ENCODE assay signal across 16 cellular contexts in the genomic region with DNA sequence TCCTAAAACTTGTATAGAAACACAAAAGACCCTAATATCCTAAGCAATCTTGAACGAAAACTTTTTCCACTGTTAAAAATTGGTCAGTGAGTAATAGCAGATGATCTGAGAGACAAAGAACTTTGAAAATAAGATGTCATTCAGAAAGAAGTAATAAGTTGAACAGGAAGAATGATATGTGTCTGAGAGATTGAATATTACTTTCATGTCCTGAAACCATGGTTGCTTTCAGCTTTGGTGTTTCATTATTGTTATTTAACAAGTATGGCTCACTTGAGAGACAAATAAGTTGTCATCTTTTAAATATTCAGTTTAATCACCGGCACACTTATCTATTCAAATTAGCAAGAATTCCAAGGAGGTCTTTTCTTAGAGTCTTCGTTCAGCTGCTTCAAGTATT. TPM values are rescaled to one million over a fixed set of nuclear protein-coding genes. Genes with fewer than 3 reads are reported as not detected.
A peak's percentile ranks its signal among the peaks of the same experiment; 100 is the strongest.
DNase-seq lines count a peak whose midpoint lies in the region; ATAC-seq and TF ChIP-seq lines count a peak whose summit lies in the region.
"Had no signal": no experiment of that assay in that cellular context is flagged by ENCODE, and none has a peak within 500 bp of the region (broad histone marks: within the 10 kb centered on the region; RNA-seq: fewer than 3 reads in every experiment).

No MANE protein-coding gene starts in this region.

- peak overlapping the region; percentile 46 to 87 for H3K4me3 Mint-ChIP-seq in activated T-cell treated with anti-CD3 and anti-CD28 coated beads, Interleukin-2, amount 50 U/mL, for 72 hours
- H3K4me3 Mint-ChIP-seq in HFFc6, result peak overlapping the region; percentile 34
- peak overlapping the region; percentile 40 for H3K4me3 Mint-ChIP-seq in activated naive CD8-positive, alpha-beta T cell treated with anti-CD3 and anti-CD28 coated beads for 36 hours
- peak overlapping the region; percentile 51 for H3K4me3 Mint-ChIP-seq in stimulated activated naive CD8-positive, alpha-beta T cell treated with anti-CD3 and anti-CD28 coated beads, Interleukin-15, Interleukin-2, amounts not matched to agents 100 ng/mL and 50 ng/mL, for 24 hours
- H3K4me3 Mint-ChIP-seq: nephron progenitor cell, WTC11 had no signal

- H3K27ac Mint-ChIP-seq in activated T-cell treated with anti-CD3 and anti-CD28 coated beads, Interleukin-2, amount 50 U/mL, for 72 hours, result peak overlapping the region; percentile 55
- peak overlapping the region; percentile 59 for H3K27ac Mint-ChIP-seq in HFFc6
- peak overlapping the region; percentile 89 for H3K27ac Mint-ChIP-seq in activated naive CD8-positive, alpha-beta T cell treated with anti-CD3 and anti-CD28 coated beads for 36 hours
- peak overlapping the region; percentile 82 for H3K27ac Mint-ChIP-seq in stimulated activated naive CD8-positive, alpha-beta T cell treated with anti-CD3 and anti-CD28 coated beads, Interleukin-15, Interleukin-2, amounts not matched to agents 100 ng/mL and 50 ng/mL, for 24 hours
- H3K27ac Mint-ChIP-seq: nephron progenitor cell, WTC11 had no signal

- TF ChIP-seq CTCF in HFFc6 (IDR thresholded peaks at IDR 0.05), result no peak

- no peaks in the 10 kb centered on the region for H3K27me3 Mint-ChIP-seq in activated T-cell treated with anti-CD3 and anti-CD28 coated beads, Interleukin-2, amount 50 U/mL, for 72 hours (ENCODE audit: low read depth)
- H3K27me3 Mint-ChIP-seq in HFFc6 (ENCODE audit: insufficient read depth), result no peaks in the 10 kb centered on the region
- no peaks in the 10 kb centered on the region for H3K27me3 Mint-ChIP-seq in activated naive CD8-positive, alpha-beta T cell treated with anti-CD3 and anti-CD28 coated beads for 36 hours
- H3K27me3 Mint-ChIP-seq in stimulated activated naive CD8-positive, alpha-beta T cell treated with anti-CD3 and anti-CD28 coated beads, Interleukin-15, Interleukin-2, amounts not matched to agents 100 ng/mL and 50 ng/mL, for 24 hours, result no peaks in the 10 kb centered on the region

- peaks cover 88% of the 10 kb centered on the region for H3K4me1 Mint-ChIP-seq in activated T-cell treated with anti-CD3 and anti-CD28 coated beads, Interleukin-2, amount 50 U/mL, for 72 hours (ENCODE audit: low read depth)
- peaks cover 21% of the 10 kb centered on the region for H3K4me1 Mint-ChIP-seq in HFFc6 (ENCODE audit: low read depth)
- H3K4me1 Mint-ChIP-seq in activated naive CD8-positive, alpha-beta T cell treated with anti-CD3 and anti-CD28 coated beads for 36 hours, result peaks cover 84% of the 10 kb centered on the region
- H3K4me1 Mint-ChIP-seq in stimulated activated naive CD8-positive, alpha-beta T cell treated with anti-CD3 and anti-CD28 coated beads, Interleukin-15, Interleukin-2, amounts not matched to agents 100 ng/mL and 50 ng/mL, for 24 hours (ENCODE audit: low read depth), result peaks cover 96% of the 10 kb centered on the region

- DNase-seq in activated T-cell treated with anti-CD3 and anti-CD28 coated beads, Interleukin-2, amount 50 U/mL, for 72 hours, result no peak
- DNase-seq in activated T-cell treated with anti-CD3 and anti-CD28 coated beads for 4 hours (no peak), HFFc6 (no peak), occipital lobe (lab: John Stamatoyannopoulos, UW) (no peak), NCI-H748 (lab: John Stamatoyannopoulos, UW; ENCODE audit: unreplicated experiment) (no peak)
- no peak for DNase-seq in activated naive CD8-positive, alpha-beta T cell treated with anti-CD3 and anti-CD28 coated beads for 36 hours
- DNase-seq: activated naive CD4-positive, alpha-beta T cell treated with Interleukin-2 at 50 U/mL for 16 hours; H7; NCI-H187; nephron progenitor cell; posterior cingulate gyrus; SJCRH30; T-helper 9 cell had no signal

- peak; percentile 19 to 25 for ATAC-seq in activated T-cell treated with anti-CD3 and anti-CD28 coated beads, Interleukin-2, amount 50 U/mL, for 72 hours (replicated peaks in 1 of 2)
- ATAC-seq in GM19351 (IDR thresholded peaks at IDR 0.05; ENCODE audit: unreplicated experiment), result no peak
- ATAC-seq: WTC11 had no signal

- no peaks in the 10 kb centered on the region for H3K9me3 Mint-ChIP-seq in activated T-cell treated with anti-CD3 and anti-CD28 coated beads, Interleukin-2, amount 50 U/mL, for 72 hours
- H3K9me3 Mint-ChIP-seq in HFFc6, result no peaks in the 10 kb centered on the region
- H3K9me3 Mint-ChIP-seq in activated naive CD8-positive, alpha-beta T cell treated with anti-CD3 and anti-CD28 coated beads for 36 hours, result peaks cover 1% of the 10 kb centered on the region
- H3K9me3 Mint-ChIP-seq in stimulated activated naive CD8-positive, alpha-beta T cell treated with anti-CD3 and anti-CD28 coated beads, Interleukin-15, Interleukin-2, amounts not matched to agents 100 ng/mL and 50 ng/mL, for 24 hours, result peaks cover 4% of the 10 kb centered on the region
- H3K9me3 Mint-ChIP-seq: nephron progenitor cell, WTC11 had no signal

- H3K36me3 Mint-ChIP-seq in activated T-cell treated with anti-CD3 and anti-CD28 coated beads, Interleukin-2, amount 50 U/mL, for 72 hours (ENCODE audit: insufficient read depth in 2 of 2), result peaks cover 2 to 10% of the 10 kb centered on the region in 2 donors
- H3K36me3 Mint-ChIP-seq in HFFc6 (ENCODE audit: low read depth), result peaks cover 7% of the 10 kb centered on the region; the same call in 1 of the 2 replicates
- H3K36me3 Mint-ChIP-seq in activated naive CD8-positive, alpha-beta T cell treated with anti-CD3 and anti-CD28 coated beads for 36 hours, result peaks cover 42% of the 10 kb centered on the region
- H3K36me3 Mint-ChIP-seq in stimulated activated naive CD8-positive, alpha-beta T cell treated with anti-CD3 and anti-CD28 coated beads, Interleukin-15, Interleukin-2, amounts not matched to agents 100 ng/mL and 50 ng/mL, for 24 hours (ENCODE audit: low read depth), result peaks cover 30% of the 10 kb centered on the region
- H3K36me3 Mint-ChIP-seq: WTC11 had no signal

RNA-seq across cellular contexts. Expression of a gene that starts 11.4 kb away (rescaled TPM):
- 10 to 100 TPM; 35.0 to 42.4 TPM for total RNA-seq in activated T-cell treated with anti-CD3 and anti-CD28 coated beads, Interleukin-2, amount 50 U/mL, for 72 hours
- 10 to 100 TPM; 29.8 to 41.0 (median 36.7) TPM for total RNA-seq in HFFc6 (2021; fragmentation: NEBNext Ultra II Directional; extraction: Animal tissue kit (Norgen Biotek cat#: 25700))
- 10 to 100 TPM; 43.2 to 49.7 TPM for total RNA-seq in activated naive CD8-positive, alpha-beta T cell treated with anti-CD3 and anti-CD28 coated beads for 36 hours
- 1,070 TPM for total RNA-seq in occipital lobe

Comparison
In these comparisons a context has a peak if more than half of its experiments do, and no peak if none do; other contexts are left out.
1. RNA of a gene that starts 11.4 kb away (total RNA-seq): 1,070 TPM in occipital lobe (single experiment); 43.2 to 49.7 TPM in activated naive CD8-positive, alpha-beta T cell treated with anti-CD3 and anti-CD28 coated beads for 36 hours, 35.0 to 42.4 TPM in activated T-cell treated with anti-CD3 and anti-CD28 coated beads, Interleukin-2, amount 50 U/mL, for 72 hours and 29.8 to 41.0 TPM in HFFc6; every median in the first group is over 10 times any median in the second.
2. Peak in every context shown above with its lines, with median percentiles within 50 percentile points of each other: H3K27ac Mint-ChIP-seq and H3K4me3 Mint-ChIP-seq.